In genomic region chr13:45747071-45747470, GRCh38 we compare ENCODE assay signal across 19 cellular contexts. TPM values are rescaled to one million over a fixed set of nuclear protein-coding genes. Genes with fewer than 3 reads are reported as not detected.
DNase-seq lines count a peak whose midpoint lies in the region; TF ChIP-seq lines count a peak whose summit lies in the region.
"Had no signal": no experiment of that assay in that cellular context is flagged by ENCODE, and none has a peak within 500 bp of the region (broad histone marks: within the 10 kb centered on the region; RNA-seq: fewer than 3 reads in every experiment).

No MANE protein-coding gene starts in this region.

- intact Hi-C loops in mammary epithelial cell (cut with micrococcal nuclease), result no loop called here

- TF ChIP-seq CTCF in mammary epithelial cell (conservative IDR thresholded peaks at IDR 0.05 in 1 of 2, IDR thresholded peaks at IDR 0.05 in 1 of 2; ENCODE audit: extremely low read depth in 1 of 2, insufficient read depth in 1 of 2, low read depth in 1 of 2, low read length in 2 of 2), result no peak
- TF ChIP-seq CTCF in osteoblast (IDR thresholded peaks at IDR 0.05; ENCODE audit: extremely low read depth, low read depth, low read length), result no peak

- H4K20me1 ChIP-seq in mammary epithelial cell (ENCODE audit: insufficient read depth, low read length) (no peaks in the 10 kb centered on the region), osteoblast (ENCODE audit: insufficient read depth, low read length) (no peaks in the 10 kb centered on the region)

- no peak overlapping the region for H2AFZ ChIP-seq in mammary epithelial cell (ENCODE audit: low read depth, low read length)
- no peak overlapping the region for H2AFZ ChIP-seq in osteoblast (ENCODE audit: low read length)

- H3K27me3 ChIP-seq in mammary epithelial cell (ENCODE audit: insufficient read depth, low read length) (no peaks in the 10 kb centered on the region), osteoblast (ENCODE audit: insufficient read depth, low read length) (peaks cover 32% of the 10 kb centered on the region)

- no TSS peak for BruUV-seq in mammary epithelial cell (replicated peaks; lab: Mats Ljungman, UMichigan)

- no peaks in the 10 kb centered on the region for H3K4me1 ChIP-seq in mammary epithelial cell (ENCODE audit: insufficient read depth, low read length)
- no peaks in the 10 kb centered on the region for H3K4me1 ChIP-seq in osteoblast (ENCODE audit: insufficient read depth, low read length)

- no peaks in the 10 kb centered on the region for H3K9me3 ChIP-seq in mammary epithelial cell (replicated peaks; ENCODE audit: insufficient read depth, low read length)
- no peaks in the 10 kb centered on the region for H3K9me3 ChIP-seq in osteoblast (ENCODE audit: low read depth, low read length)

- H3K36me3 ChIP-seq in mammary epithelial cell (ENCODE audit: insufficient read depth, low read length) (no peaks in the 10 kb centered on the region), osteoblast (ENCODE audit: insufficient read depth, low read length) (no peaks in the 10 kb centered on the region)

- in situ Hi-C loops in mammary epithelial cell (cut with MboI; ENCODE audit: low sequenced_read_pairs in 2 of 2), result no loop called here

- CTCF ChIA-PET in mammary epithelial cell (lab: Charles Lee; ENCODE audit: low non-redundant PET), result no interaction called here

- H3K4me2 ChIP-seq in mammary epithelial cell (ENCODE audit: insufficient read depth, low read depth, low read length) (no peak overlapping the region), osteoblast (ENCODE audit: insufficient read depth, low read length) (no peak overlapping the region)

- H3K9ac ChIP-seq in mammary epithelial cell (ENCODE audit: insufficient read depth, low read length), result no peak overlapping the region

- dilution Hi-C loops in mammary epithelial cell (cut with HindIII; ENCODE audit: low sequenced_read_pairs), result no loop called here

- H3K27ac ChIP-seq in mammary epithelial cell (ENCODE audit: insufficient read depth, low read depth, low read length) (no peak overlapping the region), osteoblast (ENCODE audit: low read depth, low read length) (no peak overlapping the region)
- H3K27ac ChIP-seq: RWPE1 had no signal

- no peaks in the 10 kb centered on the region for H3K79me2 ChIP-seq in mammary epithelial cell (ENCODE audit: insufficient read depth, low read length)
- H3K79me2 ChIP-seq in osteoblast (ENCODE audit: insufficient read depth, low read length), result no peaks in the 10 kb centered on the region

- H3K4me3 ChIP-seq in mammary epithelial cell (replicated peaks in 1 of 3; ENCODE audit: insufficient read depth in 1 of 3, low read depth in 2 of 3, low read length in 3 of 3), result no peak overlapping the region
- no peak overlapping the region for H3K4me3 ChIP-seq in osteoblast (ENCODE audit: insufficient read depth, low read length)

- DNase-seq in GDM1 (lab: John Stamatoyannopoulos, UW), result peak; percentile 48
- DNase-seq in MV-4-11 (lab: John Stamatoyannopoulos, UW), result peak; percentile 75
- peak; percentile 83 for DNase-seq in SKM-1 (lab: John Stamatoyannopoulos, UW; ENCODE audit: unreplicated experiment)
- peak; percentile 18 for DNase-seq in superior temporal gyrus (ENCODE audit: extremely low spot score)
- DNase-seq in mammary epithelial cell, result no peak
- DNase-seq in H4 (ENCODE audit: low spot score), result no peak
- no peak for DNase-seq in osteoblast (ENCODE audit: insufficient read length, low spot score, missing footprints)
- DNase-seq: CD8-positive, alpha-beta T cell; DMS79 treated with DMSO at 0.1 percent for 48 hours; NCI-H187 treated with DMSO at 0.1 percent for 48 hours; NCI-H2171; NCI-H510A; NCI-H82; T-helper 1 cell had no signal

- WGBS in mammary epithelial cell (ENCODE audit: low coverage, missing lambda C conversion rate), result 3% methylated on average over 2 of the region's 2 CpGs

RNA-seq across cellular contexts. Expression of gene CBY2, which starts 45.0 kb away (rescaled TPM):
- not detected for total RNA-seq in mammary epithelial cell
- polyA plus RNA-seq in mammary epithelial cell, result not detected
- polyA minus RNA-seq in mammary epithelial cell, result not detected
- not detected in 2 replicates for total RNA-seq in H4 (2014; rRNA removed; shearing (Covaris generic))
- total RNA-seq in osteoblast, result not detected in 2 replicates
- total RNA-seq: A673; CD8-positive, alpha-beta T cell; HT1080; OCI-LY7; SK-MEL-5 had no signal

Comparison
In these comparisons a context has a peak if more than half of its experiments do, and no peak if none do; other contexts are left out.
1. DNase-seq: peak in GDM1 (single experiment), MV-4-11 (single experiment), SKM-1 (single experiment) and superior temporal gyrus (single experiment); none in mammary epithelial cell (single experiment), H4 (single experiment) and osteoblast (single experiment).